14 cellular contexts compared by ENCODE assay signal in genomic region chr15:47300035-47300434, GRCh38.
DNase-seq lines count a peak whose midpoint lies in the region; ATAC-seq and TF ChIP-seq lines count a peak whose summit lies in the region.
"Had no signal": no experiment of that assay in that cellular context is flagged by ENCODE, and none has a peak within 500 bp of the region (broad histone marks: within the 10 kb centered on the region; RNA-seq: fewer than 3 reads in every experiment).

No MANE protein-coding gene starts in this region.

- peaks cover 69% of the 10 kb centered on the region for H3K4me1 Mint-ChIP-seq in brain
- no peaks in the 10 kb centered on the region for H3K4me1 Mint-ChIP-seq in progenitor cell of endocrine pancreas (ENCODE audit: low read depth)
- H3K4me1 Mint-ChIP-seq: B cell, T-helper 17 cell had no signal

- intact Hi-C loops in lower lobe of right lung (cut with DNase I), result no loop called here

- H3K27me3 ChIP-seq in lower lobe of right lung (ENCODE audit: low read depth) (no peaks in the 10 kb centered on the region), BE2C (no peaks in the 10 kb centered on the region)

- TF ChIP-seq CTCF in brain (conservative IDR thresholded peaks at IDR 0.05) (no peak), foreskin fibroblast (IDR thresholded peaks at IDR 0.05; ENCODE audit: low read depth, low read length) (no peak), progenitor cell of endocrine pancreas (IDR thresholded peaks at IDR 0.05; ENCODE audit: unreplicated experiment) (no peak), lower lobe of right lung (IDR thresholded peaks at IDR 0.05) (no peak), BE2C (IDR thresholded peaks at IDR 0.05; ENCODE audit: low read depth, low read length) (no peak)

- H3K27ac ChIP-seq in lower lobe of right lung, result no peak overlapping the region

- H3K4me3 Mint-ChIP-seq in brain (peak overlapping the region; percentile 2 to 56 (median 5)), progenitor cell of endocrine pancreas (ENCODE audit: low read depth) (no peak overlapping the region)
- H3K4me3 Mint-ChIP-seq: B cell; CD4-positive, alpha-beta T cell; T-helper 17 cell had no signal

- H3K36me3 Mint-ChIP-seq in brain (no peaks in the 10 kb centered on the region), progenitor cell of endocrine pancreas (ENCODE audit: insufficient read depth) (no peaks in the 10 kb centered on the region)

- no peaks in the 10 kb centered on the region for H3K36me3 ChIP-seq in lower lobe of right lung
- H3K36me3 ChIP-seq in BE2C, result no peaks in the 10 kb centered on the region

- peak overlapping the region in 4 of 5 experiments; percentile 17 to 62 (median 40) for H3K27ac Mint-ChIP-seq in brain
- H3K27ac Mint-ChIP-seq in progenitor cell of endocrine pancreas, result no peak overlapping the region
- H3K27ac Mint-ChIP-seq: B cell; CD4-positive, alpha-beta T cell; T-helper 17 cell had no signal

- no peaks in the 10 kb centered on the region for H3K9me3 ChIP-seq in lower lobe of right lung
- no peaks in the 10 kb centered on the region for H3K9me3 ChIP-seq in BE2C

- H3K27me3 Mint-ChIP-seq in brain (peaks cover under 1% of the 10 kb centered on the region), progenitor cell of endocrine pancreas (no peaks in the 10 kb centered on the region)
- H3K27me3 Mint-ChIP-seq: B cell; CD4-positive, alpha-beta T cell; T-helper 17 cell had no signal

- no peak for ATAC-seq in lower lobe of right lung
- ATAC-seq: T-helper 17 cell had no signal

- H3K4me3 ChIP-seq in foreskin fibroblast (ENCODE audit: low read depth in 1 of 2, low read length in 2 of 2) (no peak overlapping the region), lower lobe of right lung (no peak overlapping the region), BE2C (ENCODE audit: low read depth, low read length) (no peak overlapping the region)

- H3K4me1 ChIP-seq in lower lobe of right lung, result no peaks in the 10 kb centered on the region
- H3K4me1 ChIP-seq in BE2C, result peaks cover 5% of the 10 kb centered on the region; the same call in 1 of the 2 replicates

- H3K9me3 Mint-ChIP-seq in brain (no peaks in the 10 kb centered on the region), progenitor cell of endocrine pancreas (ENCODE audit: low read depth) (no peaks in the 10 kb centered on the region)

- peak; percentile 24 for DNase-seq in NCI-H1105 (lab: John Stamatoyannopoulos, UW)
- DNase-seq in NCI-H345 (lab: John Stamatoyannopoulos, UW), result peak; percentile 22
- DNase-seq in midbrain (lab: John Stamatoyannopoulos, UW), result peak; percentile 2
- DNase-seq in foreskin fibroblast, result no peak
- DNase-seq in progenitor cell of endocrine pancreas (ENCODE audit: low spot score, unreplicated experiment), result no peak
- no peak for DNase-seq in lower lobe of right lung
- no peak for DNase-seq in BE2C
- DNase-seq: CD4-positive, alpha-beta T cell; KBM-7; NCI-H2029; SIG-M5; T-helper 17 cell had no signal

Comparison
In these comparisons a context has a peak if more than half of its experiments do, and no peak if none do; other contexts are left out.
1. DNase-seq: peak in NCI-H1105 (single experiment), NCI-H345 (single experiment) and midbrain (single experiment); none in foreskin fibroblast (0 of 2), progenitor cell of endocrine pancreas (single experiment), lower lobe of right lung (single experiment) and BE2C (single experiment).